8 cellular contexts compared by ENCODE assay signal in the genomic region with DNA sequence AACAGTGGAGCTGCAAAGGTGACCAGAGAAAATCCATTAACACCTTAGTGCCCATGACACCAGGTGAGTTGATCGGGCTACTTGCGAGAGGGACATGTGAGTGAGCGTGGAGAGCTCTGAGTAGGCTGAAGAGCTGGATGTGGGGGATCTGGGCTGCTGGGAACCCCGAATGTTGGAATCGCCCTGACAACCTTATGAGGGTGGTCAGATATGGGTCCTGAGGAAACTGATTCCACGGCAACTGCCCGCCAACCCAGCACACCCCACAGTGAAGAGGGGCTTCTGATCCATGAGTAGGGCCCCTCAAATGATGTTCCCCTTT. TPM values are rescaled to one million over a fixed set of nuclear protein-coding genes. Genes with fewer than 3 reads are reported as not detected.
A peak's percentile ranks its signal among the peaks of the same experiment; 100 is the strongest.
DNase-seq lines count a peak whose midpoint lies in the region; ATAC-seq and TF ChIP-seq lines count a peak whose summit lies in the region.

No MANE protein-coding gene starts in this region.

- no peaks in the 10 kb centered on the region for H3K9me3 Mint-ChIP-seq in activated CD4-positive, alpha-beta memory T cell treated with anti-CD3 and anti-CD28 coated beads for 36 hours

- no peaks in the 10 kb centered on the region for H3K27me3 Mint-ChIP-seq in activated CD4-positive, alpha-beta memory T cell treated with anti-CD3 and anti-CD28 coated beads for 36 hours

- 15% methylated on average over 7 of the region's 7 CpGs for WGBS in smooth muscle cell (ENCODE audit: low lambda C conversion rate)

- H2AFZ ChIP-seq in HCT116 (ENCODE audit: low read depth, low read length, poor library complexity, severe bottlenecking), result no peak overlapping the region
- H2AFZ ChIP-seq in smooth muscle cell (ENCODE audit: low read depth), result peak overlapping the region; percentile 96

- ATAC-seq in HCT116 (peak; percentile 2; the same call in 1 of the 2 replicates), GM18505 (IDR thresholded peaks at IDR 0.05; ENCODE audit: unreplicated experiment) (no peak), GM19351 (IDR thresholded peaks at IDR 0.05; ENCODE audit: unreplicated experiment) (no peak)

- RAD21 ChIA-PET in HCT116 (lab: Charles Lee; ENCODE audit: low non-redundant PET in 1 of 2, low total read pairs in 2 of 2, uncharacterized antibody in 2 of 2, unreplicated experiment in 2 of 2), result no interaction called here

- POLR2A ChIA-PET in HCT116 (lab: Charles Lee), result interaction anchor here (1.0 to 1.9 kb wide), 3 partner anchors 14 to 31 kb away, joined by 3 to 11 read pairs (median 3); no protein-coding TSS in a partner anchor
- POLR2A ChIA-PET in activated CD4-positive, alpha-beta memory T cell treated with anti-CD3 and anti-CD28 coated beads for 36 hours (lab: Charles Lee), result interaction anchor here (0.6 kb wide), 1 partner anchor 162 kb away, joined by 3 read pairs; no protein-coding TSS in a partner anchor

- CTCF ChIA-PET in HCT116 (lab: Charles Lee), result interaction anchor here (1.6 kb wide), 1 partner anchor 339 kb away, joined by 3 read pairs; no protein-coding TSS in a partner anchor
- CTCF ChIA-PET in activated CD4-positive, alpha-beta memory T cell treated with anti-CD3 and anti-CD28 coated beads for 36 hours (lab: Charles Lee), result interaction anchor here (0.8 to 2.1 kb wide), 4 partner anchors 14 to 27 kb away, joined by 3 to 10 read pairs (median 4); no protein-coding TSS in a partner anchor

- peak overlapping the region; percentile 89 for H3K4me3 Mint-ChIP-seq in activated CD4-positive, alpha-beta memory T cell treated with anti-CD3 and anti-CD28 coated beads for 36 hours

- BruUV-seq in HCT116 (replicated peaks; lab: Mats Ljungman, UMichigan), result no TSS peak

- H3K27ac ChIP-seq in HCT116 (ENCODE audit: low read depth, low read length), result peak overlapping the region; percentile 78
- H3K27ac ChIP-seq in right atrium auricular region, result peak overlapping the region; percentile 84 to 97
- no peak overlapping the region for H3K27ac ChIP-seq in smooth muscle cell (ENCODE audit: low read depth)

- TF ChIP-seq RAD21 in HCT116 (IDR thresholded peaks at IDR 0.05; ENCODE audit: low read depth), result no peak

- H3K9me2 ChIP-seq in HCT116 (ENCODE audit: insufficient read depth), result no peaks in the 10 kb centered on the region

- intact Hi-C loops in HCT116 (cut with micrococcal nuclease), result loop anchor here (2.0 kb wide), 1 partner anchor 271 kb away; the partner anchor contains the start of gene TOR1AIP1
- intact Hi-C loops in activated CD4-positive, alpha-beta memory T cell treated with anti-CD3 and anti-CD28 coated beads for 36 hours (cut with micrococcal nuclease), result loop anchor here (1.0 to 10.0 kb wide), 4 partner anchors 27 to 339 kb away; partner anchors contain the start of gene CEP350

- TF ChIP-seq POLR2A in HCT116 (IDR thresholded peaks at IDR 0.05; ENCODE audit: borderline replicate concordance, extremely low read depth, insufficient read depth, insufficient read length) (no peak), GM18505 (IDR thresholded peaks at IDR 0.05; ENCODE audit: borderline replicate concordance, extremely low read depth, insufficient read depth, insufficient read length) (no peak)

- no peaks in the 10 kb centered on the region for H3F3A ChIP-seq in smooth muscle cell (ENCODE audit: low read depth)

- peaks cover 2 to 43% of the 10 kb centered on the region in 2 experiments; a peak in 3 of 4 replicates for H3K4me1 ChIP-seq in HCT116 (ENCODE audit: control insufficient read depth in 1 of 2, insufficient read depth in 2 of 2, low read length in 2 of 2)
- peaks cover 0 to 44% of the 10 kb centered on the region in 2 donors for H3K4me1 ChIP-seq in right atrium auricular region
- peaks cover 7% of the 10 kb centered on the region for H3K4me1 ChIP-seq in smooth muscle cell (ENCODE audit: low read depth)

- H3K27ac Mint-ChIP-seq in activated CD4-positive, alpha-beta memory T cell treated with anti-CD3 and anti-CD28 coated beads for 36 hours, result peak overlapping the region; percentile 73

- H3K9me3 ChIP-seq in HCT116 (ENCODE audit: control insufficient read depth in 1 of 2, insufficient read depth in 1 of 2, low read depth in 1 of 2, low read length in 2 of 2), result no peaks in the 10 kb centered on the region
- no peaks in the 10 kb centered on the region for H3K9me3 ChIP-seq in right atrium auricular region
- H3K9me3 ChIP-seq in smooth muscle cell (replicated peaks; ENCODE audit: low read depth), result no peaks in the 10 kb centered on the region

- no peaks in the 10 kb centered on the region for H3K36me3 Mint-ChIP-seq in activated CD4-positive, alpha-beta memory T cell treated with anti-CD3 and anti-CD28 coated beads for 36 hours

- TF ChIP-seq CTCF in HCT116 (IDR thresholded peaks at IDR 0.05 in 2 of 3, conservative IDR thresholded peaks at IDR 0.05 in 1 of 3; ENCODE audit: borderline replicate concordance in 1 of 3, insufficient read depth in 1 of 3, low read depth in 2 of 3, low read length in 2 of 3) (no peak), right atrium auricular region (IDR thresholded peaks at IDR 0.05) (no peak), smooth muscle cell (IDR thresholded peaks at IDR 0.05; ENCODE audit: borderline replicate concordance, insufficient read depth, poor library complexity, severe bottlenecking) (no peak)

- H3K4me3 ChIP-seq in HCT116 (replicated peaks in 1 of 2; ENCODE audit: low read depth in 1 of 2, low read length in 2 of 2), result peak overlapping the region; percentile 81 to 91
- H3K4me3 ChIP-seq in right atrium auricular region, result peak overlapping the region; percentile 78 to 84
- H3K4me3 ChIP-seq in smooth muscle cell, result peak overlapping the region; percentile 92

- H3K36me3 ChIP-seq in HCT116 (ENCODE audit: control insufficient read depth in 1 of 2, insufficient read depth in 2 of 2, low read length in 2 of 2) (no peaks in the 10 kb centered on the region), right atrium auricular region (no peaks in the 10 kb centered on the region), smooth muscle cell (ENCODE audit: low read depth) (no peaks in the 10 kb centered on the region)

- H4K20me1 ChIP-seq in HCT116 (ENCODE audit: insufficient read depth), result no peaks in the 10 kb centered on the region
- peaks cover 24% of the 10 kb centered on the region for H4K20me1 ChIP-seq in smooth muscle cell (ENCODE audit: low read depth)

- peak overlapping the region; percentile 90 for H3K4me2 ChIP-seq in HCT116 (ENCODE audit: low read length)
- peak overlapping the region; percentile 99 for H3K4me2 ChIP-seq in smooth muscle cell

- no peaks in the 10 kb centered on the region for H3K27me3 ChIP-seq in HCT116 (ENCODE audit: insufficient read depth, low read length)
- no peaks in the 10 kb centered on the region for H3K27me3 ChIP-seq in right atrium auricular region
- H3K27me3 ChIP-seq in smooth muscle cell (ENCODE audit: low read depth), result no peaks in the 10 kb centered on the region

- H3K4me1 Mint-ChIP-seq in activated CD4-positive, alpha-beta memory T cell treated with anti-CD3 and anti-CD28 coated beads for 36 hours (ENCODE audit: low read depth), result peaks cover 23% of the 10 kb centered on the region

- H3K79me2 ChIP-seq in HCT116 (ENCODE audit: insufficient read depth, low read length) (peaks cover 18% of the 10 kb centered on the region), smooth muscle cell (ENCODE audit: low read depth) (no peaks in the 10 kb centered on the region)

- DNase-seq in HCT116 (ENCODE audit: low read depth, low spot score), result no peak
- DNase-seq in activated CD4-positive, alpha-beta memory T cell treated with anti-CD3 and anti-CD28 coated beads for 36 hours, result no peak
- no peak for DNase-seq in right atrium auricular region (ENCODE audit: low spot score)
- DNase-seq in smooth muscle cell (lab: John Stamatoyannopoulos, UW; ENCODE audit: unreplicated experiment), result no peak
- no peak for DNase-seq in hypothalamus (lab: John Stamatoyannopoulos, UW)
- DNase-seq in foreskin melanocyte, result no peak

- H3K9ac ChIP-seq in HCT116 (ENCODE audit: low read length), result peak overlapping the region; percentile 84
- H3K9ac ChIP-seq in smooth muscle cell (ENCODE audit: low read depth), result peak overlapping the region; percentile 79

TF ChIP-seq in HCT116, 20 proteins besides CTCF, POLR2A, EP300 and RAD21 (continues in another document):
- TF ChIP-seq CBX3 (IDR thresholded peaks at IDR 0.05; ENCODE audit: low read depth) (no peak), TCF7L2 (IDR thresholded peaks at IDR 0.05; ENCODE audit: borderline replicate concordance, extremely low read depth, insufficient read depth, insufficient read length) (no peak), FOSL1 (IDR thresholded peaks at IDR 0.05; ENCODE audit: low read depth) (no peak), SP1 (IDR thresholded peaks at IDR 0.05; ENCODE audit: low read depth) (no peak), ELF1 (IDR thresholded peaks at IDR 0.05; ENCODE audit: borderline replicate concordance, low read depth) (no peak), EGR1 (IDR thresholded peaks at IDR 0.05; ENCODE audit: low read depth) (no peak), SRF (IDR thresholded peaks at IDR 0.05; ENCODE audit: low read depth) (no peak)
- TF ChIP-seq, protein P1, sequence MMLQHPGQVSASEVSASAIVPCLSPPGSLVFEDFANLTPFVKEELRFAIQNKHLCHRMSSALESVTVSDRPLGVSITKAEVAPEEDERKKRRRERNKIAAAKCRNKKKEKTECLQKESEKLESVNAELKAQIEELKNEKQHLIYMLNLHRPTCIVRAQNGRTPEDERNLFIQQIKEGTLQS (IDR thresholded peaks at IDR 0.05), result no peak

RNA-seq across cellular contexts. Expression of gene QSOX1, which starts 0.7 kb away (rescaled TPM):
- total RNA-seq in HCT116 (2021; ENCODE audit: unreplicated experiment) (89.2 TPM), right atrium auricular region (100 to 1,000 TPM; 199 to 332 TPM), smooth muscle cell (71.5 and 74.2 TPM in 2 replicates)
- 111 and 113 TPM in 2 replicates for polyA plus RNA-seq in HCT116 (2012)
- 10 to 100 TPM; 40.3 to 42.4 TPM for total RNA-seq in activated CD4-positive, alpha-beta memory T cell treated with anti-CD3 and anti-CD28 coated beads for 36 hours
- polyA plus RNA-seq in smooth muscle cell, result 75.8 and 91.2 TPM in 2 replicates
